Comparison of ENCODE assay signal across 21 cellular contexts in the genomic region with DNA sequence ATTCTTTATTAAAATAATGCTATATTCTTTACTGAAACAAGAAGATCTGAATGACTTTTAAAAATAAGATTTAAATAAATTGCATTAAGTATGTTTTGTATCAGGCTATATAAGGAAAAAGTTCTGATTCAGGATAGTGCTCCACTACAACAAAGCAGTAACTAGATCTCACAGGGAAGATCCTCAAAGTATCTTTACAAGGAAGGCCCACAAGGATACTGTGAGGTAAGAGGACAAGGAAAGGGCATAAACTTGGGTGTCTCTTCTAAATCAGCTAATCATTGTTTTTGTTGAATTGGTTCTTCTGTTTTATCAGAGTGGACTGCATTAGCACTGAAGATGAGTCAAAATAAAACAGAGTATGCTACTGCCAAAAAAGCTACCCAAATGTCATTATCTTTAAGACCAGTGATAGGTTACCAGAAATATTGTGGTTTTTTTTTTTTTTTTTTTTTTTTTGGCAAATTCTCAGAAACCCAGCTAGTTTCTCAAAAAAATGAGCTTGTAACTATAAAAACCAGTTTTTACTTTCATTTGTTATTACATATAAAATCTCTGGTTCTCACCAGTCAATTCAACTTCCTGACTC.
DNase-seq lines count a peak whose midpoint lies in the region; ATAC-seq, FAIRE-seq and TF ChIP-seq lines count a peak whose summit lies in the region.
"Had no signal": no experiment of that assay in that cellular context is flagged by ENCODE, and none has a peak within 500 bp of the region (broad histone marks: within the 10 kb centered on the region; RNA-seq: fewer than 3 reads in every experiment).

No MANE protein-coding gene starts in this region.

- no peak overlapping the region for H2AFZ ChIP-seq in MM.1S (ENCODE audit: low read length)
- H2AFZ ChIP-seq: PC-9 had no signal

- no peaks in the 10 kb centered on the region for H3K9me3 ChIP-seq in CD4-positive, CD25-positive, alpha-beta regulatory T cell (ENCODE audit: control insufficient read depth in 2 of 2, low read length in 2 of 2)
- H3K9me3 ChIP-seq in Caco-2 (no peaks in the 10 kb centered on the region), MM.1S (replicated peaks; ENCODE audit: insufficient read depth, low read length) (no peaks in the 10 kb centered on the region)
- H3K9me3 ChIP-seq: left lung, right lobe of liver, suprapubic skin had no signal

- no peak overlapping the region for H3K27ac ChIP-seq in CD4-positive, CD25-positive, alpha-beta regulatory T cell (ENCODE audit: insufficient read depth, low read length, poor library complexity, severe bottlenecking)
- H3K27ac ChIP-seq in MM.1S (ENCODE audit: low read length), result no peak overlapping the region
- H3K27ac ChIP-seq: foreskin keratinocyte, HL-60, left lung, PC-9, right lobe of liver, suprapubic skin had no signal

- H3K36me3 Mint-ChIP-seq in CD4-positive, CD25-positive, alpha-beta regulatory T cell, result peaks cover 5% of the 10 kb centered on the region
- no peaks in the 10 kb centered on the region for H3K36me3 Mint-ChIP-seq in Caco-2 (ENCODE audit: insufficient read depth, unreplicated experiment)

- no peak overlapping the region for H3K4me3 ChIP-seq in CD4-positive, CD25-positive, alpha-beta regulatory T cell (ENCODE audit: low read depth, low read length)
- H3K4me3 ChIP-seq in GM12865 (ENCODE audit: low read depth, low read length), result no peak overlapping the region
- no peak overlapping the region for H3K4me3 ChIP-seq in fibroblast of the aortic adventitia (ENCODE audit: low read depth, low read length)
- H3K4me3 ChIP-seq in Caco-2 (ENCODE audit: low read depth, low read length), result no peak overlapping the region
- H3K4me3 ChIP-seq in MM.1S (ENCODE audit: low read length), result no peak overlapping the region
- H3K4me3 ChIP-seq: left lung, PC-9, right lobe of liver, suprapubic skin had no signal

- DNase-seq in CD4-positive, CD25-positive, alpha-beta regulatory T cell, result peak in 2 of 3 donors; percentile 5 to 78
- peak; percentile 2 for DNase-seq in GM12865 (ENCODE audit: low read depth)
- DNase-seq in fibroblast of the aortic adventitia (ENCODE audit: low read depth), result peak; percentile 17
- no peak for DNase-seq in Caco-2
- no peak for DNase-seq in MM.1S
- DNase-seq: activated CD8-positive, alpha-beta memory T cell treated with anti-CD3 and anti-CD28 coated beads for 24 hours; activated effector memory CD4-positive, alpha-beta T cell treated with Interleukin-2 at 50 U/mL for 16 hours; aorta; Calu3; foreskin keratinocyte; left lung; NCI-H1092; NCI-H2107; NCI-H748 treated with DMSO at 0.1 percent for 48 hours; PC-9; right lobe of liver had no signal

- intact Hi-C loops in Caco-2 (cut with micrococcal nuclease; ENCODE audit: unreplicated experiment), result no loop called here

- CTCF ChIA-PET in Caco-2 (lab: Charles Lee), result interaction anchor here (0.6 kb wide), 1 partner anchor 11 kb away, joined by 5 read pairs; no protein-coding TSS in a partner anchor

- H3F3A ChIP-seq in MM.1S (ENCODE audit: insufficient read depth, low read length), result no peaks in the 10 kb centered on the region

- no peaks in the 10 kb centered on the region for H3K36me3 ChIP-seq in CD4-positive, CD25-positive, alpha-beta regulatory T cell (ENCODE audit: control insufficient read depth, insufficient read depth, low read length)
- H3K36me3 ChIP-seq in Caco-2 (ENCODE audit: control insufficient read depth, insufficient read depth, low read length), result no peaks in the 10 kb centered on the region
- no peaks in the 10 kb centered on the region; the same call in 1 of the 2 replicates for H3K36me3 ChIP-seq in MM.1S (replicated peaks; ENCODE audit: insufficient read depth, low read length)
- H3K36me3 ChIP-seq: right lobe of liver, suprapubic skin had no signal

- peaks cover 24 to 38% (median 35%) of the 10 kb centered on the region in 4 donors for H3K4me1 Mint-ChIP-seq in CD4-positive, CD25-positive, alpha-beta regulatory T cell
- no peaks in the 10 kb centered on the region for H3K4me1 Mint-ChIP-seq in Caco-2 (ENCODE audit: low read depth, unreplicated experiment)

- peaks cover 0 to 3% (median 0%) of the 10 kb centered on the region in 7 donors for H3K9me3 Mint-ChIP-seq in CD4-positive, CD25-positive, alpha-beta regulatory T cell
- H3K9me3 Mint-ChIP-seq in Caco-2 (ENCODE audit: unreplicated experiment), result no peaks in the 10 kb centered on the region

- BruUV-seq in Caco-2 (replicated peaks; lab: Mats Ljungman, UMichigan), result no TSS peak

- H3K4me2 ChIP-seq in MM.1S (ENCODE audit: low read depth, low read length), result no peak overlapping the region
- H3K4me2 ChIP-seq: PC-9 had no signal

- ATAC-seq in CD4-positive, CD25-positive, alpha-beta regulatory T cell (ENCODE audit: low read depth in 2 of 2), result peak; percentile 22 to 71
- ATAC-seq in GM18867 (IDR thresholded peaks at IDR 0.05; ENCODE audit: unreplicated experiment), result no peak
- ATAC-seq: foreskin keratinocyte, left lung had no signal

- POLR2A ChIA-PET in Caco-2 (lab: Charles Lee), result no interaction called here

- no peaks in the 10 kb centered on the region for H4K20me1 ChIP-seq in MM.1S (ENCODE audit: insufficient read depth, low read length)

- H3K4me1 ChIP-seq in CD4-positive, CD25-positive, alpha-beta regulatory T cell (ENCODE audit: control insufficient read depth, insufficient read depth, low read length, poor library complexity, severe bottlenecking), result peaks cover 25% of the 10 kb centered on the region
- H3K4me1 ChIP-seq in Caco-2, result no peaks in the 10 kb centered on the region
- H3K4me1 ChIP-seq in MM.1S (ENCODE audit: low read length), result no peaks in the 10 kb centered on the region; the same call in 1 of the 2 replicates
- H3K4me1 ChIP-seq: right lobe of liver had no signal

- no peaks in the 10 kb centered on the region for H3K27me3 ChIP-seq in CD4-positive, CD25-positive, alpha-beta regulatory T cell (ENCODE audit: control insufficient read depth, insufficient read depth, low read length)
- H3K27me3 ChIP-seq in Caco-2 (replicated peaks; ENCODE audit: control insufficient read depth, insufficient read depth, low read length), result no peaks in the 10 kb centered on the region
- H3K27me3 ChIP-seq in MM.1S (replicated peaks; ENCODE audit: insufficient read depth, low read length), result no peaks in the 10 kb centered on the region
- H3K27me3 ChIP-seq: foreskin keratinocyte, left lung, right lobe of liver, suprapubic skin had no signal

- no peaks in the 10 kb centered on the region for H3K9me2 ChIP-seq in MM.1S (replicated peaks; ENCODE audit: insufficient read depth, low read length)

- no peaks in the 10 kb centered on the region for H3K27me3 Mint-ChIP-seq in CD4-positive, CD25-positive, alpha-beta regulatory T cell
- H3K27me3 Mint-ChIP-seq in Caco-2 (ENCODE audit: insufficient read depth, unreplicated experiment), result no peaks in the 10 kb centered on the region

- peaks cover 3% of the 10 kb centered on the region; the same call in 1 of the 2 replicates for H3K79me2 ChIP-seq in MM.1S (ENCODE audit: low read length)

- no peak for TF ChIP-seq CTCF in GM12865 (IDR thresholded peaks at IDR 0.05; ENCODE audit: insufficient read depth, low read depth, low read length, missing control alignments)
- no peak for TF ChIP-seq CTCF in fibroblast of the aortic adventitia (IDR thresholded peaks at IDR 0.05; ENCODE audit: insufficient read depth, low read length)
- TF ChIP-seq CTCF in Caco-2 (IDR thresholded peaks at IDR 0.05; ENCODE audit: insufficient read depth in 1 of 2, low read depth in 1 of 2, low read length in 1 of 2, severe bottlenecking in 1 of 2, unreplicated experiment in 1 of 2), result no peak
- TF ChIP-seq CTCF in MM.1S (IDR thresholded peaks at IDR 0.05; ENCODE audit: low read length), result no peak

- H3K9ac ChIP-seq in MM.1S (ENCODE audit: low read length), result no peak overlapping the region

- FAIRE-seq in TTC549 (lab: Jason Lieb, UNC), result peak; percentile 48
- FAIRE-seq: H1 had no signal

- H3K27ac Mint-ChIP-seq in CD4-positive, CD25-positive, alpha-beta regulatory T cell, result no peak overlapping the region
- no peak overlapping the region for H3K27ac Mint-ChIP-seq in Caco-2 (ENCODE audit: unreplicated experiment)

- H3K4me3 Mint-ChIP-seq in CD4-positive, CD25-positive, alpha-beta regulatory T cell, result no peak overlapping the region
- no peak overlapping the region for H3K4me3 Mint-ChIP-seq in Caco-2 (ENCODE audit: unreplicated experiment)

Comparison
In these comparisons a context has a peak if more than half of its experiments do, and no peak if none do; other contexts are left out.
1. DNase-seq: peak in CD4-positive, CD25-positive, alpha-beta regulatory T cell (2 of 3), GM12865 (single experiment) and fibroblast of the aortic adventitia (single experiment); none in Caco-2 (0 of 2) and MM.1S (single experiment).